In the genomic region with DNA sequence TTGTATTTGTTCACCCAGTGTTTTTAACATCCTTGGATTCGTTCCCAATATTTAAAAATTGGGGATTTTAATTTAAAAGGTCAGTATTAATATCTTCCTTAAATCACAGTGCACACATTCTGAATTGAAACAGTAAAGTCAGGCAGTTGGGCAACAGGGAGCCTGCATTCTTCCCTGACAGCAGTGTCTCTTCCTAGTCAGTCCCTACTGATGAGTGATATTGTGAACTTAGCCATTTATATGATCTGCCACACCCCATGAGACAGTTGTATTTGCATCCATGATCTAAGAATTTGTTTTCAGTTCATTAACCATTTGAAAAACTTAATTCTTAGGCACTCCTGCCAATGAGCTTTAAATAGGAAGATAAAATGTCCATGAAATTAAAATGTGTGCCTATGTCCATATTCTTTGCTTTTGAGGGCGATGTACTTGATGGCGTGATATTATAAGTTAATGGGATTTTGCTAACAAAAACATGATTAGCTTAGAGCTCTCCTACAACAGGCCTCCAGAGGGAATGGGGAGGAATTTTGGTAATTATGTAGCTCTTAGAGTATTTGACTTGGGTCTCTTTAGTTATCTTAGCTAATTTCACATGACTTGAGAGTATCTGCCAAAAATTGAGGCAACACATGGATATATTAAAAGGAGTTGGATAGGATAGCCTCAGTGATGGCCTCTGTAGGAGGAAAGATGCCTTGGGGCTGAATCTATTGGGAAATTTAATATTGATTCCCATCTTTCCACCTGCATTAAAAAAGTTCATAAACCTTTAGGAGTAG, we compare ENCODE assay signal across 17 cellular contexts.
"Had no signal": no experiment of that assay in that cellular context is flagged by ENCODE, and none has a peak within 500 bp of the region (broad histone marks: within the 10 kb centered on the region; RNA-seq: fewer than 3 reads in every experiment).

No MANE protein-coding gene starts in this region.

- ATAC-seq: left lung; natural killer cell treated with Interleukin-12 subunit alpha and Interleukin-12 subunit beta and Interleukin-15 and Interleukin-18, amount 100 ng/mL, for 72 hours had no signal

- H3K4me1 ChIP-seq: left lung, prostate gland, transverse colon had no signal

- H3K27ac ChIP-seq: cardiac muscle cell, hepatocyte, left lung, neutrophil, ovary, prostate gland, transverse colon had no signal

- H3K4me3 ChIP-seq: cardiac muscle cell, hepatocyte, left lung, ovary, prostate gland, transverse colon had no signal

- H2AFZ ChIP-seq: hepatocyte had no signal

- DNase-seq: activated CD4-positive, alpha-beta memory T cell treated with anti-CD3 and anti-CD28 coated beads for 36 hours; activated CD4-positive, alpha-beta T cell treated with anti-CD3 and anti-CD28 coated beads for 48 hours; activated naive CD4-positive, alpha-beta T cell treated with anti-CD3 and anti-CD28 coated beads for 36 hours; activated naive CD8-positive, alpha-beta T cell treated with anti-CD3 and anti-CD28 coated beads, Interleukin-2, amount 10 ng/mL, durations not matched to agents 7 days and 5 days; activated T-cell treated with anti-CD3 and anti-CD28 coated beads, Interleukin-2, amount 50 U/mL, for 48 hours; amygdala; immature natural killer cell; left lung; ovary; stimulated activated CD4-positive, alpha-beta T cell treated with anti-CD3 and anti-CD28 coated beads, Interleukin-12 subunit alpha, Interleukin-12 subunit beta, amount 100 ng/mL, for 4 hours; T-helper 9 cell; transverse colon had no signal

- H3K36me3 ChIP-seq: cardiac muscle cell, left lung, neutrophil, ovary, prostate gland, transverse colon had no signal

- H3K9me3 ChIP-seq: left lung, neutrophil, ovary, prostate gland, transverse colon had no signal

- H3K27me3 ChIP-seq: cardiac muscle cell, hepatocyte, left lung, neutrophil, ovary, transverse colon had no signal

- H3K4me2 ChIP-seq: hepatocyte had no signal
